In the genomic region with DNA sequence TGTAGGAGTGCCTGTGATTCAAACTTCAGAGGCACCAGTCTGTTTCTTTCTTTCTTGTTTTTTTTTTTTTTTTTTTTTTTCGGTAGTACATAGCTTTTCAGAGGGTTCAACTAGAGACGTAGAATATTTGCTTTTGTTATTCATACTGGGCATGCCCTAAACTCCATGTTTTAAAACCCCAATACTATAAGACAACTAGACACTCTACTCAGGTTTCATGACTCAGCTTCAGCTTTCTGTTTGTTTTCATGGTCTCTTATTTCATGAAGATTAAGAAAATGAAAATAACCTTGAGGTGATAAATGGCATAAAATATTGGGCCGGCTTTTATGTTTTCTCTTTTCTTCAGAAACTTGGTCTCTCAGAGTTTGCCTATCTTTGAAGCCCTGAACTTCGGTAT, we compare ENCODE assay signal across 24 cellular contexts.
"Had no signal": no experiment of that assay in that cellular context is flagged by ENCODE, and none has a peak within 500 bp of the region (broad histone marks: within the 10 kb centered on the region; RNA-seq: fewer than 3 reads in every experiment).

No MANE protein-coding gene starts in this region.

- ATAC-seq: activated CD4-positive, alpha-beta T cell treated with anti-CD3 and anti-CD28 coated beads for 36 hours; activated CD4-positive, CD25-positive, alpha-beta regulatory T cell treated with anti-CD3 and anti-CD28 coated beads, Interleukin-2, amount 50 U/mL, for 24 hours; activated CD8-positive, alpha-beta T cell treated with anti-CD3 and anti-CD28 coated beads, Interleukin-2, amount 10 ng/mL, durations not matched to agents 7 days and 5 days; K562; Right ventricle myocardium inferior; WTC11 had no signal

- DNase-seq: activated CD4-positive, alpha-beta T cell treated with anti-CD3 and anti-CD28 coated beads for 36 hours; activated CD4-positive, alpha-beta T cell treated with anti-CD3 and anti-CD28 coated beads, Interleukin-2, amount 10 ng/mL, durations not matched to agents 7 days and 5 days; activated CD4-positive, alpha-beta T cell treated with anti-CD3 and anti-CD28 coated beads, Interleukin-2, amount 50 U/mL, for 48 hours; activated CD8-positive, alpha-beta T cell treated with anti-CD3 and anti-CD28 coated beads, Interleukin-2, amount 10 ng/mL, durations not matched to agents 7 days and 5 days; activated gamma-delta T cell; activated naive CD4-positive, alpha-beta T cell treated with Interleukin-2 at 50 U/mL for 16 hours; activated naive CD8-positive, alpha-beta T cell treated with anti-CD3 and anti-CD28 coated beads, Interleukin-2, amount 10 ng/mL, durations not matched to agents 7 days and 5 days; activated T-cell treated with anti-CD3 and anti-CD28 coated beads, Interleukin-2, amount 50 U/mL, for 24 hours; central memory CD4-positive, alpha-beta T cell; colonic mucosa; MM.1S; NCI-H1092 treated with DMSO at 0.1 percent for 48 hours; NCI-H1417; NCI-H187 treated with DMSO at 0.1 percent for 48 hours; NCI-H2081; NCI-H345; NCI-H524 treated with DMSO at 0.1 percent for 48 hours; PC-9; SIG-M5 had no signal

- H3K36me3 ChIP-seq: colonic mucosa had no signal

- H3K27ac ChIP-seq: colonic mucosa, PC-9, RWPE1 had no signal

- H3K27me3 ChIP-seq: colonic mucosa had no signal

- H2AFZ ChIP-seq: PC-9 had no signal

- H3K4me3 ChIP-seq: colonic mucosa, K562, PC-9 had no signal

- H3K4me2 ChIP-seq: PC-9 had no signal

- H3K9me3 ChIP-seq: colonic mucosa had no signal

- H3K4me1 ChIP-seq: colonic mucosa had no signal
